In the genomic region with DNA sequence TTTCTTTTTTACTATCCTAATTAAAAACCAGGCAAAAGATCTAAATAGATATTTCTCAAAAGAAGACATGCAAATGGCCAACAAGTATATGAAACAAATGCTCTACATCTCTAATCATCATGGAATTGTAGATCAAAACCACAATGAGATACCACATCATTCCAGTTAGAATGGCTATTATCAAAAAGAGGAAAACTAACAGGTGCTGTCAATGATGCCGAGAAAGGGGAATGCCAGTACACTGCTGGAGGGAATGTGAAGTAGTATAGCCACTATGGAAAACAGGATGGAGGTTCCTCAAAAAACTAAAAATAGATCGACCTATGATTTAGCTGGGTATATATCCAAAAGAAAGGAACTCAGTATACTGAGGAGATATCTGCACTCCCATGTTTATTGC, we compare ENCODE assay signal across 21 cellular contexts.
"Had no signal": no experiment of that assay in that cellular context is flagged by ENCODE, and none has a peak within 500 bp of the region (broad histone marks: within the 10 kb centered on the region; RNA-seq: fewer than 3 reads in every experiment).

No MANE protein-coding gene starts in this region.

- H3K4me1 Mint-ChIP-seq: naive B cell; naive thymus-derived CD8-positive, alpha-beta T cell had no signal

- H3K27ac Mint-ChIP-seq: dendritic cell treated with granulocyte-macrophage colony-stimulating factor and Interleukin-4, amounts not matched to agents 40 ng/mL and 50 ng/mL, for 4 days; mesothelial cell of epicardium; naive thymus-derived CD8-positive, alpha-beta T cell had no signal

- H3K27me3 ChIP-seq: colonic mucosa, gastrocnemius medialis, left lung had no signal

- H3K9me3 Mint-ChIP-seq: dendritic cell treated with granulocyte-macrophage colony-stimulating factor and Interleukin-4, amounts not matched to agents 40 ng/mL and 50 ng/mL, for 4 days; mesothelial cell of epicardium; naive B cell; naive thymus-derived CD8-positive, alpha-beta T cell had no signal

- H3K4me3 ChIP-seq: colonic mucosa, esophagus squamous epithelium, gastrocnemius medialis, heart right ventricle, left lung, lower lobe of right lung, mucosa of descending colon had no signal

- H3K27ac ChIP-seq: colonic mucosa, esophagus squamous epithelium, gastrocnemius medialis, heart right ventricle, left lung, lower lobe of right lung had no signal

- H3K4me1 ChIP-seq: colonic mucosa, gastrocnemius medialis, heart right ventricle, left lung, lower lobe of right lung had no signal

- H3K4me3 Mint-ChIP-seq: dendritic cell treated with granulocyte-macrophage colony-stimulating factor and Interleukin-4, amounts not matched to agents 40 ng/mL and 50 ng/mL, for 4 days; mesothelial cell of epicardium; naive B cell; naive thymus-derived CD8-positive, alpha-beta T cell had no signal

- H3K36me3 ChIP-seq: colonic mucosa, esophagus squamous epithelium, gastrocnemius medialis, heart right ventricle, left lung, lower lobe of right lung had no signal

- H3K9me3 ChIP-seq: colonic mucosa, esophagus squamous epithelium, gastrocnemius medialis, heart right ventricle, left lung, lower lobe of right lung, mucosa of descending colon had no signal

- H3K36me3 Mint-ChIP-seq: mesothelial cell of epicardium; naive B cell; naive thymus-derived CD8-positive, alpha-beta T cell had no signal

- DNase-seq: colonic mucosa; cortex of kidney; effector CD8-positive, alpha-beta T cell; esophagus squamous epithelium; foreskin fibroblast; foreskin melanocyte; gastrocnemius medialis; glutamatergic neuron; head of caudate nucleus; heart right ventricle; hippocampal formation; left cardiac atrium; left lung; left ventricle myocardium superior; lower lobe of right lung; mesenchymal stem cell; mucosa of descending colon; naive B cell; naive thymus-derived CD8-positive, alpha-beta T cell had no signal
